ENCODE assay signal across 9 cellular contexts in the genomic region with DNA sequence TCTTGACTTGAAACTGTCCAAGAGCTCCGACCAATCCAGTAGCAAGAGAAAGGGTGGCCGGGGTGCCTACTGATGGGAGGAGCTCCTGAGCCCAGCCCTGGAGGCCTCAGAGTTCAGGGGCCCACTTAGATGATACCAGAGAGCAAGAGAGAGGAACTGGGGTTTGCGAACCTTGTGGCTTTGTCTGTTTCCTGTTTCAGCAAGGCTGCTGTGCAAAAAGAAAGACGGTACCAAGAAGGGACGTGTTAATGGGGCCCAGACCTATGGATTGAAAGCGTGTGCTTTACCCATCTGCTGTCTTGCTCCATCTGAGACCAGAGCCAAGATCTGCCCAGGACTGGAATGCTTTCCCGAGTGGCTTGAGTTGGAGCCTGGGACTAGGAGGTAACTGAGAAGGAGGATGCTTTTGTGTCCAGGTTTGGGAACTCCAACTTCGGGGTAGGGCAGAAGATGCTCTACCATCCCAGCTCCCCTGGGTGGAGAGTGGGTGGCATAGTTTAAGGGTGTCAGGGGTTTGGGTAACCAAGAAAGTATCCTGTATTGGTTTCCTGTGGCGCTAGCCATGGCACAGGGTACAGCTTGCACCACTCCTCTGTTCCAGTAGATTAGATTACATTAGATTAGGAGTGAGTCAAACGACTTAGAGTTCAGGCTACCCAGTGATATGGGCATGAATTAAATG. TPM values are rescaled to one million over a fixed set of nuclear protein-coding genes. Genes with fewer than 3 reads are reported as not detected.
DNase-seq lines count a peak whose midpoint lies in the region; ATAC-seq lines count a peak whose summit lies in the region.
"Had no signal": no experiment of that assay in that cellular context is flagged by ENCODE, and none has a peak within 500 bp of the region (broad histone marks: within the 10 kb centered on the region; RNA-seq: fewer than 3 reads in every experiment).

A gene with protein sequence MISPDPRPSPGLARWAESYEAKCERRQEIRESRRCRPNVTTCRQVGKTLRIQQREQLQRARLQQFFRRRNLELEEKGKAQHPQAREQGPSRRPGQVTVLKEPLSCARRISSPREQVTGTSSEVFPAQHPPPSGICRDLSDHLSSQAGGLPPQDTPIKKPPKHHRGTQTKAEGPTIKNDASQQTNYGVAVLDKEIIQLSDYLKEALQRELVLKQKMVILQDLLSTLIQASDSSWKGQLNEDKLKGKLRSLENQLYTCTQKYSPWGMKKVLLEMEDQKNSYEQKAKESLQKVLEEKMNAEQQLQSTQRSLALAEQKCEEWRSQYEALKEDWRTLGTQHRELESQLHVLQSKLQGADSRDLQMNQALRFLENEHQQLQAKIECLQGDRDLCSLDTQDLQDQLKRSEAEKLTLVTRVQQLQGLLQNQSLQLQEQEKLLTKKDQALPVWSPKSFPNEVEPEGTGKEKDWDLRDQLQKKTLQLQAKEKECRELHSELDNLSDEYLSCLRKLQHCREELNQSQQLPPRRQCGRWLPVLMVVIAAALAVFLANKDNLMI (plus strand): TSS at position 128 of the 682 bp plus-strand sequence. CDS start 3,987 bp downstream, outside the sequence.

- H3K79me2 ChIP-seq in Karpas-422 (ENCODE audit: low read length), result no peaks in the 10 kb centered on the region

- H3K27me3 Mint-ChIP-seq in immature natural killer cell (ENCODE audit: low read depth in 3 of 3), result peaks cover 0 to 5% (median 0%) of the 10 kb centered on the region in 3 donors

- peak within 1 kb of the TSS; percentile 57; the same call in 1 of the 2 replicates for H2AFZ ChIP-seq in Karpas-422 (ENCODE audit: low read length)

- peak; percentile 72 for ATAC-seq in GM21423 (IDR thresholded peaks at IDR 0.05; ENCODE audit: unreplicated experiment)
- peak; percentile 83 for ATAC-seq in stimulated activated naive CD8-positive, alpha-beta T cell treated with anti-CD3 and anti-CD28 coated beads, Interleukin-15, Interleukin-2, amounts not matched to agents 100 U/mL and 50 U/mL, for 24 hours

- peaks cover 76 to 77% of the 10 kb centered on the region in 2 donors for H3K4me1 Mint-ChIP-seq in immature natural killer cell

- no peak within 1 kb of the TSS for H3K4me3 ChIP-seq in Karpas-422 (ENCODE audit: low read length)

- peaks cover 22 to 37% (median 26%) of the 10 kb centered on the region in 3 donors for H3K36me3 Mint-ChIP-seq in immature natural killer cell

- H3K27me3 ChIP-seq in Karpas-422 (ENCODE audit: low read length), result no peaks in the 10 kb centered on the region

- H3K9me3 ChIP-seq in Karpas-422 (ENCODE audit: low read length), result no peaks in the 10 kb centered on the region

- H4K20me1 ChIP-seq in Karpas-422 (ENCODE audit: insufficient read depth, low read depth, low read length), result no peaks in the 10 kb centered on the region

- H3K4me3 Mint-ChIP-seq in immature natural killer cell, result peak within 1 kb of the TSS; percentile 93 to 97 (median 96)

- H3K27ac Mint-ChIP-seq in immature natural killer cell, result peak within 1 kb of the TSS; percentile 91 to 99 (median 96)

- H3K36me3 ChIP-seq in Karpas-422 (ENCODE audit: insufficient read depth, low read length), result no peaks in the 10 kb centered on the region

- H3K4me2 ChIP-seq in Karpas-422 (ENCODE audit: low read depth, low read length, poor library complexity, severe bottlenecking), result no peak within 1 kb of the TSS

- H3K27ac ChIP-seq in Karpas-422 (ENCODE audit: low read length), result no peak within 1 kb of the TSS
- H3K27ac ChIP-seq: epithelial cell of prostate had no signal

- H3K4me1 ChIP-seq in Karpas-422 (ENCODE audit: low read length), result peaks cover 6% of the 10 kb centered on the region

- peak within 1 kb of the TSS; percentile 24; the same call in 1 of the 2 replicates for H3K9ac ChIP-seq in Karpas-422 (ENCODE audit: low read length)

- no peaks in the 10 kb centered on the region for H3K9me2 ChIP-seq in Karpas-422 (replicated peaks; ENCODE audit: insufficient read depth, low read length)

- H3K9me3 Mint-ChIP-seq in immature natural killer cell, result no peaks in the 10 kb centered on the region

- DNase-seq in CMK (ENCODE audit: low read depth) (peak; percentile 77), Karpas-422 (peak; percentile 65), immature natural killer cell (peak; percentile 77 to 83 (median 78)), NCI-H2107 (lab: John Stamatoyannopoulos, UW) (no peak), SW 1271 (lab: John Stamatoyannopoulos, UW) (no peak)
- peak; percentile 54 to 61 for DNase-seq in activated CD8-positive, alpha-beta memory T cell treated with anti-CD3 and anti-CD28 coated beads for 4 hours (ENCODE audit: low read depth in 2 of 2)
- peak; percentile 81 for DNase-seq in stimulated activated naive CD8-positive, alpha-beta T cell treated with anti-CD3 and anti-CD28 coated beads, Interleukin-15, Interleukin-2, amounts not matched to agents 100 U/mL and 50 U/mL, for 24 hours

RNA-seq across cellular contexts. Expression of the gene that starts here (rescaled TPM):
- 1.6 and 3.5 TPM in 2 replicates for total RNA-seq in Karpas-422 (2014; rRNA removed; shearing (Covaris generic); ENCODE audit: low replicate concordance)
- polyA plus RNA-seq in immature natural killer cell, result 100 to 1,000 TPM; 232 to 341 (median 287) TPM

Comparison
In these comparisons a context has a peak if more than half of its experiments do, and no peak if none do; other contexts are left out.
1. DNase-seq: peak in CMK (single experiment), Karpas-422 (single experiment), activated CD8-positive, alpha-beta memory T cell treated with anti-CD3 and anti-CD28 coated beads for 4 hours (2 of 2), immature natural killer cell (3 of 3) and stimulated activated naive CD8-positive, alpha-beta T cell treated with anti-CD3 and anti-CD28 coated beads, Interleukin-15, Interleukin-2, amounts not matched to agents 100 U/mL and 50 U/mL, for 24 hours (single experiment); none in NCI-H2107 (single experiment) and SW 1271 (0 of 2).